Comparison of ENCODE assay signal across 1 cellular context in genomic region chr1:70205437-70206118, GRCh38.
TF ChIP-seq lines count a peak whose summit lies in the region.

LRRC40 (minus strand) TSS chr1:70205579; CDS start chr1:70205540, 39 bp downstream.

TF ChIP-seq in HepG2, 621 proteins besides CTCF, POLR2A, EP300 and RAD21 (continued from another document and continues in another):
- peak; percentile 93 to 96 for TF ChIP-seq HMGXB4 (CRISPR knock-in tag; IDR thresholded peaks at IDR 0.05; ENCODE audit: borderline replicate concordance in 1 of 2, low read depth in 1 of 2)
- TF ChIP-seq ZNF512 (CRISPR knock-in tag; IDR thresholded peaks at IDR 0.05) = no peak
- TF ChIP-seq ZNF614 (CRISPR knock-in tag; IDR thresholded peaks at IDR 0.05; ENCODE audit: borderline replicate concordance) = peak; percentile 95
- TF ChIP-seq SMAD1 (CRISPR knock-in tag; IDR thresholded peaks at IDR 0.05; ENCODE audit: borderline replicate concordance, low read depth) = peak; percentile 98
- no peak for TF ChIP-seq SNAPC5 (CRISPR knock-in tag; IDR thresholded peaks at IDR 0.05; ENCODE audit: borderline replicate concordance)
- no peak for TF ChIP-seq ZNF597 (CRISPR knock-in tag; IDR thresholded peaks at IDR 0.05)
- peak; percentile 92 for TF ChIP-seq HNF4G (IDR thresholded peaks at IDR 0.05; ENCODE audit: borderline replicate concordance, low read depth, low read length)
- peak; percentile 98 for TF ChIP-seq HNF4G (CRISPR knock-in tag; IDR thresholded peaks at IDR 0.05; ENCODE audit: borderline replicate concordance, low read depth)
- TF ChIP-seq XRCC5 (optimal IDR thresholded peaks at IDR 0.05; ENCODE audit: low read length) = peak; percentile 64
- no peak; the same call in 1 of the 2 replicates for TF ChIP-seq ZNF782 (CRISPR knock-in tag; IDR thresholded peaks at IDR 0.05; ENCODE audit: borderline replicate concordance)
- TF ChIP-seq MZF1 (CRISPR knock-in tag; IDR thresholded peaks at IDR 0.05; ENCODE audit: borderline replicate concordance) = no peak
- TF ChIP-seq ARID4A (CRISPR knock-in tag; IDR thresholded peaks at IDR 0.05; ENCODE audit: borderline replicate concordance) = peak; percentile 98
- no peak for TF ChIP-seq MTA3 (CRISPR knock-in tag; IDR thresholded peaks at IDR 0.05)
- TF ChIP-seq CC2D1A (CRISPR knock-in tag; IDR thresholded peaks at IDR 0.05) = 0 out of 2 replicates have a peak, but pooled peaks have one; percentile 46
- TF ChIP-seq RBM22 (optimal IDR thresholded peaks at IDR 0.05; ENCODE audit: low read length) = no peak
- no peak for TF ChIP-seq NR2F2 (IDR thresholded peaks at IDR 0.05; ENCODE audit: borderline replicate concordance, low read depth)
- TF ChIP-seq KLF12 (CRISPR knock-in tag; IDR thresholded peaks at IDR 0.05; ENCODE audit: borderline replicate concordance) = peak; percentile 69; the same call in 1 of the 2 replicates
- no peak for TF ChIP-seq AFF4 (CRISPR knock-in tag; IDR thresholded peaks at IDR 0.05)
- no peak for TF ChIP-seq HMGA1 (CRISPR knock-in tag; conservative IDR thresholded peaks at IDR 0.05)
- TF ChIP-seq NFATC3 (CRISPR knock-in tag; IDR thresholded peaks at IDR 0.05) = no peak
- TF ChIP-seq ZNF101 (CRISPR knock-in tag; IDR thresholded peaks at IDR 0.05; ENCODE audit: borderline replicate concordance, low read depth) = no peak
- TF ChIP-seq ZNF567 (CRISPR knock-in tag; IDR thresholded peaks at IDR 0.05; ENCODE audit: borderline replicate concordance) = peak; percentile 88; the same call in 1 of the 2 replicates
- peak; percentile 92 for TF ChIP-seq CSRNP1 (CRISPR knock-in tag; IDR thresholded peaks at IDR 0.05)
- TF ChIP-seq THYN1 (CRISPR knock-in tag; IDR thresholded peaks at IDR 0.05; ENCODE audit: borderline replicate concordance, low read depth) = no peak
- TF ChIP-seq MTF1 (CRISPR knock-in tag; IDR thresholded peaks at IDR 0.05) = no peak
- peak; percentile 79 for TF ChIP-seq MAZ (IDR thresholded peaks at IDR 0.05; ENCODE audit: borderline replicate concordance, low read depth, low read length)
- TF ChIP-seq MAZ (CRISPR knock-in tag; IDR thresholded peaks at IDR 0.05; ENCODE audit: low read depth) = peak; percentile 92
- 0 out of 2 replicates have a peak, but pooled peaks have one; percentile 21 for TF ChIP-seq ZNF703 (CRISPR knock-in tag; IDR thresholded peaks at IDR 0.05; ENCODE audit: borderline replicate concordance)
- no peak for TF ChIP-seq ZNF644 (CRISPR knock-in tag; IDR thresholded peaks at IDR 0.05; ENCODE audit: low read depth)
- TF ChIP-seq TAF1 (CRISPR knock-in tag; IDR thresholded peaks at IDR 0.05) = peak; percentile 88
- peak; percentile 93 for TF ChIP-seq DMAP1 (CRISPR knock-in tag; IDR thresholded peaks at IDR 0.05)
- peak; percentile 57; the same call in 1 of the 2 replicates for TF ChIP-seq ZBTB21 (CRISPR knock-in tag; IDR thresholded peaks at IDR 0.05)
- 0 out of 2 replicates have a peak, but pooled peaks have one; percentile 71 for TF ChIP-seq ZNF276 (CRISPR knock-in tag; IDR thresholded peaks at IDR 0.05; ENCODE audit: low read depth)
- TF ChIP-seq RFXANK (CRISPR knock-in tag; IDR thresholded peaks at IDR 0.05) = no peak
- no peak for TF ChIP-seq ZSCAN12 (CRISPR knock-in tag; IDR thresholded peaks at IDR 0.05)
- no peak for TF ChIP-seq ZNF362 (CRISPR knock-in tag; IDR thresholded peaks at IDR 0.05; ENCODE audit: borderline replicate concordance)
- TF ChIP-seq NFE2L1 (CRISPR knock-in tag; IDR thresholded peaks at IDR 0.05; ENCODE audit: borderline replicate concordance) = no peak
- no peak for TF ChIP-seq PAX8 (CRISPR knock-in tag; IDR thresholded peaks at IDR 0.05; ENCODE audit: borderline replicate concordance)
- peak; percentile 63; the same call in 1 of the 2 replicates for TF ChIP-seq ZBTB20 (CRISPR knock-in tag; IDR thresholded peaks at IDR 0.05; ENCODE audit: borderline replicate concordance, low read depth)
- TF ChIP-seq BHLHE40 (IDR thresholded peaks at IDR 0.05; ENCODE audit: low read length) = no peak
- peak; percentile 91 for TF ChIP-seq SP4 (CRISPR knock-in tag; IDR thresholded peaks at IDR 0.05)
- TF ChIP-seq ZMYM4 (CRISPR knock-in tag; IDR thresholded peaks at IDR 0.05) = peak; percentile 99
- peak; percentile 95 for TF ChIP-seq ZNF414 (CRISPR knock-in tag; IDR thresholded peaks at IDR 0.05)
- no peak for TF ChIP-seq JUNB (CRISPR knock-in tag; IDR thresholded peaks at IDR 0.05; ENCODE audit: borderline replicate concordance)
- TF ChIP-seq HHEX (CRISPR knock-in tag; IDR thresholded peaks at IDR 0.05) = 0 out of 2 replicates have a peak, but pooled peaks have one; percentile 5
- no peak for TF ChIP-seq EED (CRISPR knock-in tag; IDR thresholded peaks at IDR 0.05)
